In genomic region chr6:4950849-4951533, GRCh38 we compare ENCODE assay signal across 1 cellular context.
A peak's percentile ranks its signal among the peaks of the same experiment; 100 is the strongest.
TF ChIP-seq lines count a peak whose summit lies in the region.

No MANE protein-coding gene starts in this region.

TF ChIP-seq in HepG2, 621 proteins besides CTCF, POLR2A, EP300 and RAD21 (continued from another document):
- peak; percentile 48; the same call in 1 of the 2 replicates for TF ChIP-seq ZBTB33 (CRISPR knock-in tag; IDR thresholded peaks at IDR 0.05)
- no peak for TF ChIP-seq ZNF687 (CRISPR knock-in tag; IDR thresholded peaks at IDR 0.05)
- no peak for TF ChIP-seq ASH2L (IDR thresholded peaks at IDR 0.05; ENCODE audit: insufficient read length, low read depth, low read length)
- TF ChIP-seq MXD4 (CRISPR knock-in tag; IDR thresholded peaks at IDR 0.05) = no peak
- no peak for TF ChIP-seq ZNF350 (CRISPR knock-in tag; IDR thresholded peaks at IDR 0.05; ENCODE audit: borderline replicate concordance, low read depth)
- TF ChIP-seq, protein P1, sequence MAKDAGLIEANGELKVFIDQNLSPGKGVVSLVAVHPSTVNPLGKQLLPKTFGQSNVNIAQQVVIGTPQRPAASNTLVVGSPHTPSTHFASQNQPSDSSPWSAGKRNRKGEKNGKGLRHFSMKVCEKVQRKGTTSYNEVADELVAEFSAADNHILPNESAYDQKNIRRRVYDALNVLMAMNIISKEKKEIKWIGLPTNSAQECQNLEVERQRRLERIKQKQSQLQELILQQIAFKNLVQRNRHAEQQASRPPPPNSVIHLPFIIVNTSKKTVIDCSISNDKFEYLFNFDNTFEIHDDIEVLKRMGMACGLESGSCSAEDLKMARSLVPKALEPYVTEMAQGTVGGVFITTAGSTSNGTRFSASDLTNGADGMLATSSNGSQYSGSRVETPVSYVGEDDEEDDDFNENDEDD (CRISPR knock-in tag; IDR thresholded peaks at IDR 0.05; ENCODE audit: borderline replicate concordance) = peak; percentile 26; the same call in 1 of the 2 replicates
- no peak for TF ChIP-seq ETV5 (CRISPR knock-in tag; IDR thresholded peaks at IDR 0.05; ENCODE audit: borderline replicate concordance)
- TF ChIP-seq ZNF672 (CRISPR knock-in tag; IDR thresholded peaks at IDR 0.05) = no peak
- peak; percentile 19 for TF ChIP-seq RBM22 (optimal IDR thresholded peaks at IDR 0.05; ENCODE audit: low read length)
- peak; percentile 61 for TF ChIP-seq FOSL2 (CRISPR knock-in tag; IDR thresholded peaks at IDR 0.05)
- TF ChIP-seq ZNF629 (CRISPR knock-in tag; conservative IDR thresholded peaks at IDR 0.05) = no peak
